19 cellular contexts compared by ENCODE assay signal in genomic region chr6:33651947-33652346, GRCh38. TPM values are rescaled to one million over a fixed set of nuclear protein-coding genes. Genes with fewer than 3 reads are reported as not detected.
DNase-seq lines count a peak whose midpoint lies in the region; ATAC-seq and TF ChIP-seq lines count a peak whose summit lies in the region.
"Had no signal": no experiment of that assay in that cellular context is flagged by ENCODE, and none has a peak within 500 bp of the region (broad histone marks: within the 10 kb centered on the region; RNA-seq: fewer than 3 reads in every experiment).

No MANE protein-coding gene starts in this region.

- TF ChIP-seq CTCF in endodermal cell (conservative IDR thresholded peaks at IDR 0.05) (no peak), neural crest cell (conservative IDR thresholded peaks at IDR 0.05) (no peak)

- peaks cover 76% of the 10 kb centered on the region for H3K36me3 ChIP-seq in BLaER1
- H3K36me3 ChIP-seq in CD4-positive, CD25-positive, alpha-beta regulatory T cell (ENCODE audit: control insufficient read depth, insufficient read depth, low read length): peaks cover 33% of the 10 kb centered on the region
- H3K36me3 ChIP-seq in endodermal cell (ENCODE audit: control insufficient read depth, insufficient read depth, low read length): no peaks in the 10 kb centered on the region

- H3K4me1 ChIP-seq in BLaER1 (peaks cover 21% of the 10 kb centered on the region), endodermal cell (ENCODE audit: control insufficient read depth, insufficient read depth, low read length) (no peaks in the 10 kb centered on the region)
- H3K4me1 ChIP-seq in CD4-positive, CD25-positive, alpha-beta regulatory T cell (ENCODE audit: control insufficient read depth, insufficient read depth, low read length, poor library complexity, severe bottlenecking): no peaks in the 10 kb centered on the region

- in situ Hi-C loops in ACHN (cut with HindIII; ENCODE audit: low pct_ligation_motif_present, low pct_unique_long_range_greater_than_20kb, low sequenced_read_pairs): no loop called here

- no peak overlapping the region for H3K9ac ChIP-seq in BLaER1
- no peak overlapping the region for H3K9ac ChIP-seq in endodermal cell (ENCODE audit: extremely low read depth, low read length, poor library complexity, severe bottlenecking)

- H3K4me3 ChIP-seq in BLaER1 (no peak overlapping the region), endodermal cell (ENCODE audit: low read length) (no peak overlapping the region)
- no peak overlapping the region for H3K4me3 ChIP-seq in CD4-positive, CD25-positive, alpha-beta regulatory T cell (ENCODE audit: low read depth, low read length)

- DNase-seq in CD4-positive, CD25-positive, alpha-beta regulatory T cell: no peak
- DNase-seq in endodermal cell (no peak), neural crest cell (ENCODE audit: low read depth, low spot score) (no peak), nucleus accumbens (lab: John Stamatoyannopoulos, UW) (no peak), T-helper 9 cell (no peak), ACHN (no peak)
- DNase-seq: DMS79, KG1, NCI-H1105, NCI-H2029 treated with DMSO at 0.1 percent for 48 hours, NCI-H2171, NCI-H345, NCI-H524, NCI-H774 had no signal

- 0 out of 2 replicates have a peak, but pooled peaks cover 4% of the 10 kb centered on the region for H4K20me1 ChIP-seq in BLaER1

- no peaks in the 10 kb centered on the region for H3K27me3 Mint-ChIP-seq in CD4-positive, CD25-positive, alpha-beta regulatory T cell
- no peaks in the 10 kb centered on the region for H3K27me3 Mint-ChIP-seq in endodermal cell (ENCODE audit: insufficient read depth)
- no peaks in the 10 kb centered on the region for H3K27me3 Mint-ChIP-seq in neural crest cell (ENCODE audit: low read depth)

- no peak overlapping the region for H3K4me3 Mint-ChIP-seq in CD4-positive, CD25-positive, alpha-beta regulatory T cell
- no peak overlapping the region for H3K4me3 Mint-ChIP-seq in endodermal cell
- no peak overlapping the region for H3K4me3 Mint-ChIP-seq in neural crest cell

- H3K27ac Mint-ChIP-seq in CD4-positive, CD25-positive, alpha-beta regulatory T cell: peak overlapping the region in 2 of 3 donors; percentile 52 to 56
- H3K27ac Mint-ChIP-seq in endodermal cell (peak overlapping the region; percentile 66), neural crest cell (ENCODE audit: unreplicated experiment) (peak overlapping the region; percentile 52)

- no peak for ATAC-seq in CD4-positive, CD25-positive, alpha-beta regulatory T cell (ENCODE audit: low read depth in 2 of 2)
- ATAC-seq: HCT116, Panc1 had no signal

- H3K4me1 Mint-ChIP-seq in CD4-positive, CD25-positive, alpha-beta regulatory T cell: peaks cover 0 to 10% (median 6%) of the 10 kb centered on the region in 4 donors
- H3K4me1 Mint-ChIP-seq in endodermal cell: peaks cover 3% of the 10 kb centered on the region
- H3K4me1 Mint-ChIP-seq in neural crest cell: peaks cover 15% of the 10 kb centered on the region

- H3K9me3 ChIP-seq in BLaER1 (no peaks in the 10 kb centered on the region), endodermal cell (ENCODE audit: control insufficient read depth, low read length) (no peaks in the 10 kb centered on the region)
- no peaks in the 10 kb centered on the region for H3K9me3 ChIP-seq in CD4-positive, CD25-positive, alpha-beta regulatory T cell (ENCODE audit: control insufficient read depth in 2 of 2, low read length in 2 of 2)

- H3K36me3 Mint-ChIP-seq in CD4-positive, CD25-positive, alpha-beta regulatory T cell: peaks cover 24% of the 10 kb centered on the region
- H3K36me3 Mint-ChIP-seq in endodermal cell (ENCODE audit: low read depth) (peaks cover 5% of the 10 kb centered on the region), neural crest cell (ENCODE audit: low read depth) (no peaks in the 10 kb centered on the region)

- no peaks in the 10 kb centered on the region for H3K27me3 ChIP-seq in BLaER1
- H3K27me3 ChIP-seq in CD4-positive, CD25-positive, alpha-beta regulatory T cell (ENCODE audit: control insufficient read depth, insufficient read depth, low read length): no peaks in the 10 kb centered on the region
- no peaks in the 10 kb centered on the region for H3K27me3 ChIP-seq in endodermal cell (ENCODE audit: control insufficient read depth, insufficient read depth, low read length, poor library complexity, severe bottlenecking)

- H3K9me3 Mint-ChIP-seq in CD4-positive, CD25-positive, alpha-beta regulatory T cell: no peaks in the 10 kb centered on the region
- H3K9me3 Mint-ChIP-seq in endodermal cell: no peaks in the 10 kb centered on the region
- no peaks in the 10 kb centered on the region for H3K9me3 Mint-ChIP-seq in neural crest cell

- WGBS in endodermal cell (ENCODE audit: insufficient coverage in 1 of 2, insufficient read length in 1 of 2), 2 experiments: 88 to 94% methylated on average over 3 to 5 of the region's 5 CpGs

- H3K27ac ChIP-seq in BLaER1 (peak overlapping the region; percentile 47; the same call in 1 of the 2 replicates), endodermal cell (ENCODE audit: low read depth, low read length) (no peak overlapping the region)
- no peak overlapping the region for H3K27ac ChIP-seq in CD4-positive, CD25-positive, alpha-beta regulatory T cell (ENCODE audit: insufficient read depth, low read length, poor library complexity, severe bottlenecking)
- H3K27ac ChIP-seq: C4-2B, HL-60 had no signal

- peak overlapping the region; percentile 28 for H3K4me2 ChIP-seq in BLaER1

RNA-seq across cellular contexts. Expression of gene ITPR3, which starts 30.8 kb away (rescaled TPM):
- 54.5 TPM for total RNA-seq in CD4-positive, CD25-positive, alpha-beta regulatory T cell
- 1 to 10 TPM; 1.3 to 2.2 (median 1.9) TPM for polyA plus RNA-seq in CD4-positive, CD25-positive, alpha-beta regulatory T cell
- 10 to 100 TPM; 29.6 to 33.3 TPM for total RNA-seq in endodermal cell
- polyA plus RNA-seq in endodermal cell (2013, experiment 1 of 2): 6.0 TPM
- 6.6 TPM for polyA plus RNA-seq in endodermal cell (2013, experiment 2 of 2)
- total RNA-seq in neural crest cell: 16.0 TPM in 2 replicates

RNA-seq across cellular contexts. Expression of gene UQCC2, which starts 59.6 kb away (rescaled TPM):
- 14.9 TPM for total RNA-seq in CD4-positive, CD25-positive, alpha-beta regulatory T cell
- 10 to 100 TPM; 37.1 to 72.6 (median 51.2) TPM for polyA plus RNA-seq in CD4-positive, CD25-positive, alpha-beta regulatory T cell
- total RNA-seq in endodermal cell (100 to 1,000 TPM; 120 to 174 TPM), neural crest cell (114 and 116 TPM in 2 replicates)
- 170 TPM for polyA plus RNA-seq in endodermal cell (2013, experiment 1 of 2)
- 163 TPM for polyA plus RNA-seq in endodermal cell (2013, experiment 2 of 2)
